ENCODE assay signal across 1 cellular context in the genomic region with DNA sequence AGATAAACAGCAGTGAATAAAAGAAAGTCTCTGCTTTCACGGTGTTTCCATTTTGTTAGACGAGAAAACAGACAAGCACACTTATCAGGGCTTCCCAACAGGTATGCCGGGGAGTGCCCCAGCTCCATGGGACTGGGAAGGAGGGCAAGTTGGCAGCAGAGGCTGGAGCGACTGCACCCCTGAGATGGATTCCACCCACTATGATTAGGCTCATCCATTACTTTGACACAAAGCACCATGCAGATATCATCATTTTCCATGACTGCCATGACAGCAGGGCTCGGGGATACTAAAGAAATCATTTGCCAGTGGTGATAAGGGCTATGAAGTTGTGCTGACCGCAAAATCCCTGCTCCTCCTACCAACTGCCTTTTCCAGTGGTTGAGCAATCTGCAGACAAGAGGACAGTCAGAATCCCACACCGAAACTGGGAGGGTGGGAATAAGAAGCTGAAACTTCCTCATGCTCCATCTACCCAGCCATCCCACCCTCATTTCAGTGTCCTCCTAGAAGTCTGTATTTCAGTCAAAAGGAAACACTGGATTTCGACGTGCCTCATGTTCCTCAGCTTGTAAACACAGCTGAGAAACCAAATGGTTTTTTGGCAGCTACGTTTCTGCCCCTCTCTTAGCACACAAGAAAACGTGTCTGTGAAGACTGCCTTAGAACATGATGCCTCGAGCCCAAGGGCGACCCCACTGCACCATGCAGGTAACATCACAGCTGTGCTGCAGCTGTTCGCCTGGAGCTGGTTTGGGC.
TF ChIP-seq lines count a peak whose summit lies in the region.

No MANE protein-coding gene starts in this region.

TF ChIP-seq in K562, 482 proteins besides CTCF, POLR2A, EP300 and RAD21 (continued from another document):
- TF ChIP-seq, protein P1, sequence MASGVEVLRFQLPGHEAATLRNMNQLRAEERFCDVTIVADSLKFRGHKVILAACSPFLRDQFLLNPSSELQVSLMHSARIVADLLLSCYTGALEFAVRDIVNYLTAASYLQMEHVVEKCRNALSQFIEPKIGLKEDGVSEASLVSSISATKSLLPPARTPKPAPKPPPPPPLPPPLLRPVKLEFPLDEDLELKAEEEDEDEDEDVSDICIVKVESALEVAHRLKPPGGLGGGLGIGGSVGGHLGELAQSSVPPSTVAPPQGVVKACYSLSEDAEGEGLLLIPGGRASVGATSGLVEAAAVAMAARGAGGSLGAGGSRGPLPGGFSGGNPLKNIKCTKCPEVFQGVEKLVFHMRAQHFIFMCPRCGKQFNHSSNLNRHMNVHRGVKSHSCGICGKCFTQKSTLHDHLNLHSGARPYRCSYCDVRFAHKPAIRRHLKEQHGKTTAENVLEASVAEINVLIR (CRISPR knock-in tag; IDR thresholded peaks at IDR 0.05), result peak; percentile 52
- 0 out of 2 replicates have a peak, but pooled peaks have one; percentile 9 for TF ChIP-seq ZKSCAN1 (IDR thresholded peaks at IDR 0.05; ENCODE audit: low read depth, low read length)
- TF ChIP-seq KHSRP (IDR thresholded peaks at IDR 0.05), result peak; percentile 22; the same call in 1 of the 2 replicates
- TF ChIP-seq NR4A1 (CRISPR knock-in tag; IDR thresholded peaks at IDR 0.05), result peak; percentile 68; the same call in 1 of the 2 replicates
- TF ChIP-seq NR4A1 (tag; IDR thresholded peaks at IDR 0.05), result no peak
- no peak for TF ChIP-seq E2F3 (CRISPR knock-in tag; IDR thresholded peaks at IDR 0.05)
- TF ChIP-seq TCF3 (CRISPR knock-in tag; IDR thresholded peaks at IDR 0.05), result peak; percentile 60
- TF ChIP-seq, protein P2, sequence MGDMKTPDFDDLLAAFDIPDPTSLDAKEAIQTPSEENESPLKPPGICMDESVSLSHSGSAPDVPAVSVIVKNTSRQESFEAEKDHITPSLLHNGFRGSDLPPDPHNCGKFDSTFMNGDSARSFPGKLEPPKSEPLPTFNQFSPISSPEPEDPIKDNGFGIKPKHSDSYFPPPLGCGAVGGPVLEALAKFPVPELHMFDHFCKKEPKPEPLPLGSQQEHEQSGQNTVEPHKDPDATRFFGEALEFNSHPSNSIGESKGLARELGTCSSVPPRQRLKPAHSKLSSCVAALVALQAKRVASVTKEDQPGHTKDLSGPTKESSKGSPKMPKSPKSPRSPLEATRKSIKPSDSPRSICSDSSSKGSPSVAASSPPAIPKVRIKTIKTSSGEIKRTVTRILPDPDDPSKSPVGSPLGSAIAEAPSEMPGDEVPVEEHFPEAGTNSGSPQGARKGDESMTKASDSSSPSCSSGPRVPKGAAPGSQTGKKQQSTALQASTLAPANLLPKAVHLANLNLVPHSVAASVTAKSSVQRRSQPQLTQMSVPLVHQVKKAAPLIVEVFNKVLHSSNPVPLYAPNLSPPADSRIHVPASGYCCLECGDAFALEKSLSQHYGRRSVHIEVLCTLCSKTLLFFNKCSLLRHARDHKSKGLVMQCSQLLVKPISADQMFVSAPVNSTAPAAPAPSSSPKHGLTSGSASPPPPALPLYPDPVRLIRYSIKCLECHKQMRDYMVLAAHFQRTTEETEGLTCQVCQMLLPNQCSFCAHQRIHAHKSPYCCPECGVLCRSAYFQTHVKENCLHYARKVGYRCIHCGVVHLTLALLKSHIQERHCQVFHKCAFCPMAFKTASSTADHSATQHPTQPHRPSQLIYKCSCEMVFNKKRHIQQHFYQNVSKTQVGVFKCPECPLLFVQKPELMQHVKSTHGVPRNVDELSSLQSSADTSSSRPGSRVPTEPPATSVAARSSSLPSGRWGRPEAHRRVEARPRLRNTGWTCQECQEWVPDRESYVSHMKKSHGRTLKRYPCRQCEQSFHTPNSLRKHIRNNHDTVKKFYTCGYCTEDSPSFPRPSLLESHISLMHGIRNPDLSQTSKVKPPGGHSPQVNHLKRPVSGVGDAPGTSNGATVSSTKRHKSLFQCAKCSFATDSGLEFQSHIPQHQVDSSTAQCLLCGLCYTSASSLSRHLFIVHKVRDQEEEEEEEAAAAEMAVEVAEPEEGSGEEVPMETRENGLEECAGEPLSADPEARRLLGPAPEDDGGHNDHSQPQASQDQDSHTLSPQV (IDR thresholded peaks at IDR 0.05), result 0 out of 2 replicates have a peak, but pooled peaks have one; percentile 33
- TF ChIP-seq TEAD2 (tag; IDR thresholded peaks at IDR 0.05), result no peak
- TF ChIP-seq KLF1 (tag; IDR thresholded peaks at IDR 0.05), result 0 out of 2 replicates have a peak, but pooled peaks have one; percentile 15
- TF ChIP-seq SMAD3 (CRISPR knock-in tag; conservative IDR thresholded peaks at IDR 0.05), result peak; percentile 73
- TF ChIP-seq, protein P3, sequence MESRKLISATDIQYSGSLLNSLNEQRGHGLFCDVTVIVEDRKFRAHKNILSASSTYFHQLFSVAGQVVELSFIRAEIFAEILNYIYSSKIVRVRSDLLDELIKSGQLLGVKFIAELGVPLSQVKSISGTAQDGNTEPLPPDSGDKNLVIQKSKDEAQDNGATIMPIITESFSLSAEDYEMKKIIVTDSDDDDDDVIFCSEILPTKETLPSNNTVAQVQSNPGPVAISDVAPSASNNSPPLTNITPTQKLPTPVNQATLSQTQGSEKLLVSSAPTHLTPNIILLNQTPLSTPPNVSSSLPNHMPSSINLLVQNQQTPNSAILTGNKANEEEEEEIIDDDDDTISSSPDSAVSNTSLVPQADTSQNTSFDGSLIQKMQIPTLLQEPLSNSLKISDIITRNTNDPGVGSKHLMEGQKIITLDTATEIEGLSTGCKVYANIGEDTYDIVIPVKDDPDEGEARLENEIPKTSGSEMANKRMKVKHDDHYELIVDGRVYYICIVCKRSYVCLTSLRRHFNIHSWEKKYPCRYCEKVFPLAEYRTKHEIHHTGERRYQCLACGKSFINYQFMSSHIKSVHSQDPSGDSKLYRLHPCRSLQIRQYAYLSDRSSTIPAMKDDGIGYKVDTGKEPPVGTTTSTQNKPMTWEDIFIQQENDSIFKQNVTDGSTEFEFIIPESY (CRISPR knock-in tag; IDR thresholded peaks at IDR 0.05), result peak; percentile 9; the same call in 1 of the 2 replicates
- TF ChIP-seq KDM2B (CRISPR knock-in tag; IDR thresholded peaks at IDR 0.05), result 0 out of 2 replicates have a peak, but pooled peaks have one; percentile 27
- no peak for TF ChIP-seq MBD2 (IDR thresholded peaks at IDR 0.05; ENCODE audit: borderline replicate concordance, low read depth)
- TF ChIP-seq CBFA2T3 (IDR thresholded peaks at IDR 0.05), result peak; percentile 79
- TF ChIP-seq CEBPB (tag; IDR thresholded peaks at IDR 0.05), result peak; percentile 97
- TF ChIP-seq ARID1B (IDR thresholded peaks at IDR 0.05), result peak; percentile 83
- TF ChIP-seq MEIS2 (IDR thresholded peaks at IDR 0.05; ENCODE audit: partially characterized antibody), result peak; percentile 96
- TF ChIP-seq, protein P4, sequence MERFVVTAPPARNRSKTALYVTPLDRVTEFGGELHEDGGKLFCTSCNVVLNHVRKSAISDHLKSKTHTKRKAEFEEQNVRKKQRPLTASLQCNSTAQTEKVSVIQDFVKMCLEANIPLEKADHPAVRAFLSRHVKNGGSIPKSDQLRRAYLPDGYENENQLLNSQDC (CRISPR knock-in tag; IDR thresholded peaks at IDR 0.05), result no peak
- TF ChIP-seq ESRRA (IDR thresholded peaks at IDR 0.05; ENCODE audit: borderline replicate concordance, low read depth), result peak; percentile 96; the same call in 1 of the 2 replicates
- peak in 1 of 2 experiments; percentile 51; a peak in 1 of 4 replicates for TF ChIP-seq TRIM24 (IDR thresholded peaks at IDR 0.05)
- TF ChIP-seq FOSL1 (tag; conservative IDR thresholded peaks at IDR 0.05), result peak; percentile 83
- peak; percentile 75; the same call in 1 of the 2 replicates for TF ChIP-seq NBN (IDR thresholded peaks at IDR 0.05; ENCODE audit: low read depth)
- peak; percentile 88 for TF ChIP-seq MAFG (tag; conservative IDR thresholded peaks at IDR 0.05)
- peak in 1 of 2 experiments; percentile 68; a peak in 1 of 4 replicates for TF ChIP-seq KDM4B (IDR thresholded peaks at IDR 0.05; ENCODE audit: borderline replicate concordance in 2 of 2, low read depth in 1 of 2)
- TF ChIP-seq KLF16 (IDR thresholded peaks at IDR 0.05), result peak; percentile 50; the same call in 1 of the 2 replicates
- TF ChIP-seq MEF2D (tag; conservative IDR thresholded peaks at IDR 0.05; ENCODE audit: low read depth), result peak; percentile 77; the same call in 1 of the 2 replicates
- TF ChIP-seq, protein P5, sequence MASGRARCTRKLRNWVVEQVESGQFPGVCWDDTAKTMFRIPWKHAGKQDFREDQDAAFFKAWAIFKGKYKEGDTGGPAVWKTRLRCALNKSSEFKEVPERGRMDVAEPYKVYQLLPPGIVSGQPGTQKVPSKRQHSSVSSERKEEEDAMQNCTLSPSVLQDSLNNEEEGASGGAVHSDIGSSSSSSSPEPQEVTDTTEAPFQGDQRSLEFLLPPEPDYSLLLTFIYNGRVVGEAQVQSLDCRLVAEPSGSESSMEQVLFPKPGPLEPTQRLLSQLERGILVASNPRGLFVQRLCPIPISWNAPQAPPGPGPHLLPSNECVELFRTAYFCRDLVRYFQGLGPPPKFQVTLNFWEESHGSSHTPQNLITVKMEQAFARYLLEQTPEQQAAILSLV (tag; IDR thresholded peaks at IDR 0.05), result peak; percentile 25; the same call in 1 of the 2 replicates
- TF ChIP-seq, protein P6, sequence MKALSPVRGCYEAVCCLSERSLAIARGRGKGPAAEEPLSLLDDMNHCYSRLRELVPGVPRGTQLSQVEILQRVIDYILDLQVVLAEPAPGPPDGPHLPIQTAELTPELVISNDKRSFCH (CRISPR knock-in tag; IDR thresholded peaks at IDR 0.05), result no peak
- TF ChIP-seq, protein P6 (tag; IDR thresholded peaks at IDR 0.05), result peak; percentile 81
- TF ChIP-seq, protein P7, sequence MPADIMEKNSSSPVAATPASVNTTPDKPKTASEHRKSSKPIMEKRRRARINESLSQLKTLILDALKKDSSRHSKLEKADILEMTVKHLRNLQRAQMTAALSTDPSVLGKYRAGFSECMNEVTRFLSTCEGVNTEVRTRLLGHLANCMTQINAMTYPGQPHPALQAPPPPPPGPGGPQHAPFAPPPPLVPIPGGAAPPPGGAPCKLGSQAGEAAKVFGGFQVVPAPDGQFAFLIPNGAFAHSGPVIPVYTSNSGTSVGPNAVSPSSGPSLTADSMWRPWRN (IDR thresholded peaks at IDR 0.05; ENCODE audit: low read depth), result peak; percentile 80
- no peak for TF ChIP-seq CREB1 (IDR thresholded peaks at IDR 0.05)
- peak; percentile 43; the same call in 1 of the 2 replicates for TF ChIP-seq CREB1 (CRISPR knock-in tag; IDR thresholded peaks at IDR 0.05)
- no peak for TF ChIP-seq NR2C1 (IDR thresholded peaks at IDR 0.05)
- TF ChIP-seq NR2C1 (tag; IDR thresholded peaks at IDR 0.05), result 0 out of 2 replicates have a peak, but pooled peaks have one; percentile 27
- TF ChIP-seq ZNF263 (CRISPR knock-in tag; IDR thresholded peaks at IDR 0.05; ENCODE audit: borderline replicate concordance), result no peak; the same call in 1 of the 2 replicates
